In the genomic region with DNA sequence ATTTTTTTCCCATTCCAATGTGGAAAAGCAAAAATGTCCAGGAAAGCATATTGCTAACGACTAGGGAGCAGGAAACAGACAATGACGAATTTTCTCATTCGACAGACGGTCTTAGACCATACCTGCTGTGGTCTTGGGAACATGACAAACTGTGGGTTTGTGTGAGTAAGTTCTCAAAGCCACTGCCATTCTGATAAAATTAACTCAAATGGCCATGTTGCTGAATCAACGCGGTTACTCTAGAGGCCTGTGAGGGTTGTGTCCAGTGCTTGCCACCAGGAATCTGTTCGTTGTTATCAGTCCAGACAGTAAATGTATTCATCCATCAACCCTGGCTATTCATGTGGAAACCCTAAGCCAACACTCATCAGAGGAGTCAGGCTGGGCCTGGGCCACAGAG, we compare ENCODE assay signal across 33 cellular contexts.
DNase-seq lines count a peak whose midpoint lies in the region; ATAC-seq and TF ChIP-seq lines count a peak whose summit lies in the region.
"Had no signal": no experiment of that assay in that cellular context is flagged by ENCODE, and none has a peak within 500 bp of the region (broad histone marks: within the 10 kb centered on the region; RNA-seq: fewer than 3 reads in every experiment).

No MANE protein-coding gene starts in this region.

- TF ChIP-seq CTCF in heart left ventricle (IDR thresholded peaks at IDR 0.05) (no peak), fibroblast of pulmonary artery (IDR thresholded peaks at IDR 0.05; ENCODE audit: low read length, missing control alignments) (no peak), thoracic aorta (IDR thresholded peaks at IDR 0.05) (no peak), CD14-positive monocyte (IDR thresholded peaks at IDR 0.05) (no peak)

- H3K36me3 ChIP-seq in heart left ventricle = no peaks in the 10 kb centered on the region
- H3K36me3 ChIP-seq in thoracic aorta = no peaks in the 10 kb centered on the region
- H3K36me3 ChIP-seq: SJSA1, stomach had no signal

- WGBS in heart left ventricle, 4 donors = 78 to 82% (median 81%) methylated on average over 7 of the region's 7 CpGs
- 65% methylated on average over 7 of the region's 7 CpGs for WGBS in right cardiac atrium

- no peak overlapping the region for H3K4me3 ChIP-seq in heart left ventricle
- H3K4me3 ChIP-seq in right cardiac atrium (ENCODE audit: low read length) = no peak overlapping the region
- no peak overlapping the region for H3K4me3 ChIP-seq in fibroblast of pulmonary artery (replicated peaks; ENCODE audit: low read depth, low read length)
- H3K4me3 ChIP-seq in thoracic aorta = no peak overlapping the region
- H3K4me3 ChIP-seq: hepatocyte, K562, SJSA1, stomach had no signal

- peaks cover 0 to 33% (median 8%) of the 10 kb centered on the region in 12 donors for H3K4me1 ChIP-seq in heart left ventricle
- H3K4me1 ChIP-seq in right cardiac atrium (ENCODE audit: control insufficient read depth, insufficient read depth, low read length) = no peaks in the 10 kb centered on the region
- peaks cover 46 to 97% of the 10 kb centered on the region in 2 donors for H3K4me1 ChIP-seq in thoracic aorta (ENCODE audit: control insufficient read depth in 1 of 2, low read depth in 2 of 2)
- H3K4me1 ChIP-seq: stomach had no signal

- ATAC-seq in heart left ventricle = no peak
- ATAC-seq in right cardiac atrium = no peak
- ATAC-seq in thoracic aorta (ENCODE audit: insufficient number of reproducible peaks, low FRiP score, low read depth) = no peak
- no peak for ATAC-seq in HG03097 (IDR thresholded peaks at IDR 0.05; ENCODE audit: low FRiP score, unreplicated experiment)
- ATAC-seq: activated T-cell treated with anti-CD3 and anti-CD28 coated beads, Interleukin-2, amount 50 U/mL, for 4 hours; CD8-positive, alpha-beta T cell; foreskin keratinocyte; K562; left lobe of liver; Panc1 had no signal

- H3K4me1 Mint-ChIP-seq in T-helper 2 cell treated with Interferon-gamma antibody and Interleukin-4, amounts not matched to agents 5 μg/mL and 100 μg/mL, for 36 hours (ENCODE audit: low read depth) = no peaks in the 10 kb centered on the region
- H3K4me1 Mint-ChIP-seq in CD14-positive monocyte = no peaks in the 10 kb centered on the region
- H3K4me1 Mint-ChIP-seq: immature natural killer cell had no signal

- intact Hi-C loops in heart left ventricle (cut with DNase I) = no loop called here
- intact Hi-C loops in right cardiac atrium (cut with DNase I) = loop anchor here in 1 of 4 donors (10.0 kb wide), 1 partner anchor 172 kb away; no protein-coding TSS in a partner anchor
- intact Hi-C loops in CD14-positive monocyte (cut with micrococcal nuclease) = no loop called here

- no peak for TF ChIP-seq POLR2A in heart left ventricle (IDR thresholded peaks at IDR 0.05)

- no peaks in the 10 kb centered on the region for H3K36me3 Mint-ChIP-seq in T-helper 2 cell treated with Interferon-gamma antibody and Interleukin-4, amounts not matched to agents 5 μg/mL and 100 μg/mL, for 36 hours (ENCODE audit: low read depth)
- H3K36me3 Mint-ChIP-seq in CD14-positive monocyte = no peaks in the 10 kb centered on the region
- H3K36me3 Mint-ChIP-seq: CD8-positive, alpha-beta T cell; immature natural killer cell had no signal

- no peaks in the 10 kb centered on the region for H3K9me3 Mint-ChIP-seq in T-helper 2 cell treated with Interferon-gamma antibody and Interleukin-4, amounts not matched to agents 5 μg/mL and 100 μg/mL, for 36 hours
- H3K9me3 Mint-ChIP-seq in CD14-positive monocyte = no peaks in the 10 kb centered on the region
- H3K9me3 Mint-ChIP-seq: activated T-cell treated with anti-CD3 and anti-CD28 coated beads, Interleukin-2, amount 50 U/mL, for 4 hours; CD8-positive, alpha-beta T cell; immature natural killer cell; nephron had no signal

- peaks cover 11% of the 10 kb centered on the region for H3K27me3 Mint-ChIP-seq in T-helper 2 cell treated with Interferon-gamma antibody and Interleukin-4, amounts not matched to agents 5 μg/mL and 100 μg/mL, for 36 hours (ENCODE audit: low read depth)
- H3K27me3 Mint-ChIP-seq in CD14-positive monocyte (ENCODE audit: low read depth in 3 of 3) = peaks cover 0 to 3% (median 2%) of the 10 kb centered on the region in 3 donors

- DNase-seq in heart left ventricle = no peak
- DNase-seq in right cardiac atrium = no peak
- peak; percentile 90 for DNase-seq in amniotic epithelial cell (ENCODE audit: low read depth)
- DNase-seq in fibroblast of pulmonary artery (ENCODE audit: low read depth) = peak; percentile 30
- DNase-seq in thoracic aorta (ENCODE audit: low spot score) = no peak
- DNase-seq in T-helper 2 cell treated with Interferon-gamma antibody and Interleukin-4, amounts not matched to agents 5 μg/mL and 100 μg/mL, for 36 hours (ENCODE audit: low spot score) = no peak
- DNase-seq in CD14-positive monocyte (ENCODE audit: low spot score) = no peak
- DNase-seq: 8988T; activated naive CD4-positive, alpha-beta T cell; activated T-cell treated with anti-CD3 and anti-CD28 coated beads, Interleukin-2, amount 50 U/mL, for 4 hours; AML-193; CD8-positive, alpha-beta T cell; cerebellar nuclear complex; DMS153; effector CD4-positive, alpha-beta T cell; erythroblast; foreskin keratinocyte; GDM1; immature natural killer cell; MM.1S; NCI-H1417 treated with DMSO at 0.1 percent for 48 hours; NCI-H2107; posterior cingulate gyrus; stimulated activated CD8-positive, alpha-beta memory T cell treated with anti-CD3 and anti-CD28 coated beads, Interleukin-4, amount 100 ng/mL, for 48 hours; stomach; trophoblast cell had no signal

- no peak overlapping the region for H3K27ac Mint-ChIP-seq in T-helper 2 cell treated with Interferon-gamma antibody and Interleukin-4, amounts not matched to agents 5 μg/mL and 100 μg/mL, for 36 hours
- H3K27ac Mint-ChIP-seq in CD14-positive monocyte = no peak overlapping the region
- H3K27ac Mint-ChIP-seq: CD8-positive, alpha-beta T cell; immature natural killer cell; nephron had no signal

- H3K27me3 ChIP-seq in heart left ventricle (no peaks in the 10 kb centered on the region), right cardiac atrium (ENCODE audit: control insufficient read depth, insufficient read depth) (no peaks in the 10 kb centered on the region), thoracic aorta (replicated peaks; ENCODE audit: insufficient read depth) (no peaks in the 10 kb centered on the region)
- H3K27me3 ChIP-seq: hepatocyte, SJSA1, stomach had no signal

- no peak overlapping the region for H3K4me3 Mint-ChIP-seq in T-helper 2 cell treated with Interferon-gamma antibody and Interleukin-4, amounts not matched to agents 5 μg/mL and 100 μg/mL, for 36 hours
- no peak overlapping the region for H3K4me3 Mint-ChIP-seq in CD14-positive monocyte
- H3K4me3 Mint-ChIP-seq: activated T-cell treated with anti-CD3 and anti-CD28 coated beads, Interleukin-2, amount 50 U/mL, for 4 hours; CD8-positive, alpha-beta T cell; immature natural killer cell; nephron had no signal

- H3K27ac ChIP-seq in heart left ventricle (peak overlapping the region in 8 of 12 donors; percentile 13 to 91 (median 72)), right cardiac atrium (ENCODE audit: low read length) (no peak overlapping the region), thoracic aorta (peak overlapping the region; percentile 90 to 98)
- H3K27ac ChIP-seq: foreskin keratinocyte, hepatocyte, SJSA1, stomach had no signal

- no peaks in the 10 kb centered on the region for H3K9me3 ChIP-seq in heart left ventricle
- no peaks in the 10 kb centered on the region for H3K9me3 ChIP-seq in right cardiac atrium (ENCODE audit: control insufficient read depth, low read length)
- no peaks in the 10 kb centered on the region for H3K9me3 ChIP-seq in thoracic aorta
- H3K9me3 ChIP-seq: SJSA1, stomach had no signal

Comparison
In these comparisons a context has a peak if more than half of its experiments do, and no peak if none do; other contexts are left out.
1. DNase-seq: peak in amniotic epithelial cell (single experiment) and fibroblast of pulmonary artery (single experiment); none in heart left ventricle (0 of 5), right cardiac atrium (0 of 3), thoracic aorta (single experiment), T-helper 2 cell treated with Interferon-gamma antibody and Interleukin-4, amounts not matched to agents 5 μg/mL and 100 μg/mL, for 36 hours (single experiment) and CD14-positive monocyte (single experiment).